Comparison of ENCODE assay signal across 9 cellular contexts in the genomic region with DNA sequence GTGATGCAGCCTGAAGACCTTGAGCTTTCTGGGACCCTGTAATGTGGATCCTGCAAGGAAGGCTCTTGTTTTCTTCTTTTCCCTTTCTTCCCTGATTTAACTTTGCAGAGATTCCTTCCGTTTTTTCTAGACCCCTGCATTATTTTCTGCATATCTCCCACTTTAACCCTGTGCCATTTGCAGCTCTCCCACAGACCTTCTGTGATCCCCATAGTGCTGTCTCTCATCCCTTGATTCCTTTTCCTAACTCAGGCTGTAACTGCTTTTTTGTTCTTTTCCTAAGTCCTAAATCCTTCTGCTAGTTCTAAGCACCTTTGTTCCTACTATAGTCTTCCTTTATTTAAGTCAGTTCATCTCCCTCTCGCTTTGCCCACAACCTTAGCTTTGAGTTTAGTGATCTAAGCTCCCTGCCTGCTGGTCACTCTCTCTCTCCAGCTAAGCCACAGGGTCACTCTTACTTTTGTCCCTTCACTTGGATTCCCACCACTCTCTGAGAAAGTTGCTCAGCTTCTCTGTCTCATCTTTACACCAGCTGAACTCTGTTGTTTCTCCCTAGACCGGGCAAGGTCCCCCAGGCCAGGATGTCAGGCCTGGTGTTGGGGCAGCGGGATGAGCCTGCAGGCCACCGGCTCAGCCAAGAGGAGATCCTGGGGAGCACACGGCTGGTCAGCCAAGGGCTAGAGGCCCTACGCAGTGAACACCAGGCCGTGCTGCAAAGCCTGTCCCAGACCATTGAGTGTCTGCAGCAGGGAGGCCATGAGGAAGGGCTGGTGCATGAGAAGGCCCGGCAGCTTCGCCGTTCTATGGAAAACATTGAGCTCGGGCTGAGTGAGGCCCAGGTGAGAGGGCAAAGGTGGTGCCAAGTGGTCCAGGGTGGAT. TPM values are rescaled to one million over a fixed set of nuclear protein-coding genes. Genes with fewer than 3 reads are reported as not detected.
DNase-seq lines count a peak whose midpoint lies in the region; ATAC-seq and TF ChIP-seq lines count a peak whose summit lies in the region.
"Had no signal": no experiment of that assay in that cellular context is flagged by ENCODE, and none has a peak within 500 bp of the region (broad histone marks: within the 10 kb centered on the region; RNA-seq: fewer than 3 reads in every experiment).

No MANE protein-coding gene starts in this region.

- peak overlapping the region; percentile 10 for H3K27ac Mint-ChIP-seq in activated T-cell treated with anti-CD3 and anti-CD28 coated beads, Interleukin-2, amount 50 U/mL, for 72 hours
- H3K27ac Mint-ChIP-seq in activated naive CD8-positive, alpha-beta T cell treated with anti-CD3 and anti-CD28 coated beads for 36 hours, result no peak overlapping the region
- H3K27ac Mint-ChIP-seq in memory B cell, result no peak overlapping the region

- no peak overlapping the region for H3K27ac ChIP-seq in thoracic aorta

- ATAC-seq in activated T-cell treated with anti-CD3 and anti-CD28 coated beads, Interleukin-2, amount 50 U/mL, for 72 hours (replicated peaks in 1 of 2), result no peak
- ATAC-seq in memory B cell (ENCODE audit: low read depth) (no peak), thoracic aorta (ENCODE audit: insufficient number of reproducible peaks, low FRiP score, low read depth) (no peak)

- H3K27me3 Mint-ChIP-seq in activated T-cell treated with anti-CD3 and anti-CD28 coated beads, Interleukin-2, amount 50 U/mL, for 72 hours (ENCODE audit: low read depth), result no peaks in the 10 kb centered on the region
- no peaks in the 10 kb centered on the region for H3K27me3 Mint-ChIP-seq in activated naive CD8-positive, alpha-beta T cell treated with anti-CD3 and anti-CD28 coated beads for 36 hours
- H3K27me3 Mint-ChIP-seq in memory B cell, result no peaks in the 10 kb centered on the region

- H3K4me3 ChIP-seq in thoracic aorta, result peak overlapping the region; percentile 80

- no peaks in the 10 kb centered on the region for H3K9me3 Mint-ChIP-seq in activated T-cell treated with anti-CD3 and anti-CD28 coated beads, Interleukin-2, amount 50 U/mL, for 72 hours
- H3K9me3 Mint-ChIP-seq in activated naive CD8-positive, alpha-beta T cell treated with anti-CD3 and anti-CD28 coated beads for 36 hours, result no peaks in the 10 kb centered on the region
- H3K9me3 Mint-ChIP-seq in memory B cell, result no peaks in the 10 kb centered on the region

- peak overlapping the region; percentile 90 to 94 for H3K4me3 Mint-ChIP-seq in activated T-cell treated with anti-CD3 and anti-CD28 coated beads, Interleukin-2, amount 50 U/mL, for 72 hours
- H3K4me3 Mint-ChIP-seq in activated naive CD8-positive, alpha-beta T cell treated with anti-CD3 and anti-CD28 coated beads for 36 hours, result peak overlapping the region; percentile 81
- peak overlapping the region; percentile 97 for H3K4me3 Mint-ChIP-seq in memory B cell

- DNase-seq in activated T-cell treated with anti-CD3 and anti-CD28 coated beads, Interleukin-2, amount 50 U/mL, for 72 hours, result no peak
- DNase-seq in activated T-cell treated with anti-CD3 and anti-CD28 coated beads for 4 hours, result no peak
- no peak for DNase-seq in activated naive CD8-positive, alpha-beta T cell treated with anti-CD3 and anti-CD28 coated beads for 36 hours
- no peak for DNase-seq in memory B cell (ENCODE audit: low spot score in 2 of 2)
- DNase-seq in thoracic aorta (ENCODE audit: low spot score), result no peak
- no peak for DNase-seq in NOMO-1 treated with dmso at 0.1 percent for 144 hours (lab: John Stamatoyannopoulos, UW; ENCODE audit: unreplicated experiment)
- DNase-seq in NCI-H1930 (lab: John Stamatoyannopoulos, UW), result no peak
- DNase-seq in NCI-H345 (lab: John Stamatoyannopoulos, UW), result no peak
- DNase-seq: NCI-H1694 treated with DMSO at 0.1 percent for 48 hours had no signal

- H3K27me3 ChIP-seq in thoracic aorta (replicated peaks; ENCODE audit: insufficient read depth), result no peaks in the 10 kb centered on the region

- no peak for TF ChIP-seq CTCF in thoracic aorta (IDR thresholded peaks at IDR 0.05)

- peaks cover 41% of the 10 kb centered on the region for H3K4me1 Mint-ChIP-seq in activated T-cell treated with anti-CD3 and anti-CD28 coated beads, Interleukin-2, amount 50 U/mL, for 72 hours (ENCODE audit: low read depth)
- H3K4me1 Mint-ChIP-seq in activated naive CD8-positive, alpha-beta T cell treated with anti-CD3 and anti-CD28 coated beads for 36 hours, result peaks cover 23% of the 10 kb centered on the region
- peaks cover 16% of the 10 kb centered on the region for H3K4me1 Mint-ChIP-seq in memory B cell

- no peaks in the 10 kb centered on the region for H3K36me3 Mint-ChIP-seq in activated T-cell treated with anti-CD3 and anti-CD28 coated beads, Interleukin-2, amount 50 U/mL, for 72 hours (ENCODE audit: insufficient read depth in 2 of 2)
- H3K36me3 Mint-ChIP-seq in activated naive CD8-positive, alpha-beta T cell treated with anti-CD3 and anti-CD28 coated beads for 36 hours, result peaks cover 3% of the 10 kb centered on the region
- H3K36me3 Mint-ChIP-seq in memory B cell, result peaks cover 20% of the 10 kb centered on the region

- H3K4me1 ChIP-seq in thoracic aorta (ENCODE audit: control insufficient read depth in 1 of 2, low read depth in 2 of 2), result peaks cover 9 to 25% of the 10 kb centered on the region in 2 donors

- H3K36me3 ChIP-seq in thoracic aorta, result peaks cover 6% of the 10 kb centered on the region

- H3K9me3 ChIP-seq in thoracic aorta, result no peaks in the 10 kb centered on the region

RNA-seq across cellular contexts. Expression of a gene that starts 1.6 kb away (rescaled TPM):
- total RNA-seq in activated T-cell treated with anti-CD3 and anti-CD28 coated beads, Interleukin-2, amount 50 U/mL, for 72 hours, result 10 to 100 TPM; 36.9 to 37.4 TPM
- 1 to 10 TPM; 9.5 to 10.0 TPM for total RNA-seq in activated naive CD8-positive, alpha-beta T cell treated with anti-CD3 and anti-CD28 coated beads for 36 hours
- total RNA-seq in thoracic aorta, result 10 to 100 TPM; 22.9 to 33.5 TPM

RNA-seq across cellular contexts. Expression of a gene that starts 1.8 kb away (rescaled TPM):
- 10 to 100 TPM; 85.0 to 85.7 TPM for total RNA-seq in activated T-cell treated with anti-CD3 and anti-CD28 coated beads, Interleukin-2, amount 50 U/mL, for 72 hours
- 100 to 1,000 TPM; 112 to 113 TPM for total RNA-seq in activated naive CD8-positive, alpha-beta T cell treated with anti-CD3 and anti-CD28 coated beads for 36 hours
- 10 to 100 TPM in 1 of 2 donors, 1 to 10 TPM in 1; 7.4 to 10.6 TPM for total RNA-seq in thoracic aorta

RNA-seq across cellular contexts. Expression of a gene that starts 7.3 kb away (rescaled TPM):
- 10 to 100 TPM; 16.8 to 19.7 TPM for total RNA-seq in activated T-cell treated with anti-CD3 and anti-CD28 coated beads, Interleukin-2, amount 50 U/mL, for 72 hours
- total RNA-seq in activated naive CD8-positive, alpha-beta T cell treated with anti-CD3 and anti-CD28 coated beads for 36 hours, result 10 to 100 TPM in 1 of 2 experiments, 1 to 10 TPM in 1; 9.3 to 10.2 TPM
- total RNA-seq in thoracic aorta, result 10 to 100 TPM; 10.0 to 14.8 TPM

RNA-seq across cellular contexts. Expression of a gene that starts 15.1 kb away (rescaled TPM):
- 1 to 10 TPM; 2.8 to 7.8 TPM for total RNA-seq in activated T-cell treated with anti-CD3 and anti-CD28 coated beads, Interleukin-2, amount 50 U/mL, for 72 hours
- 1 to 10 TPM; 3.3 to 3.9 TPM for total RNA-seq in activated naive CD8-positive, alpha-beta T cell treated with anti-CD3 and anti-CD28 coated beads for 36 hours
- 1 to 10 TPM; 4.5 to 6.8 TPM for total RNA-seq in thoracic aorta

RNA-seq across cellular contexts. Expression of a gene that starts 39.6 kb away (rescaled TPM):
- 10 to 100 TPM; 43.4 to 54.2 TPM for total RNA-seq in activated T-cell treated with anti-CD3 and anti-CD28 coated beads, Interleukin-2, amount 50 U/mL, for 72 hours
- total RNA-seq in activated naive CD8-positive, alpha-beta T cell treated with anti-CD3 and anti-CD28 coated beads for 36 hours, result 10 to 100 TPM; 87.6 to 93.0 TPM
- total RNA-seq in thoracic aorta, result 10 to 100 TPM; 61.6 to 76.2 TPM

Comparison
In these comparisons a context has a peak if more than half of its experiments do, and no peak if none do; other contexts are left out.
1. RNA of a gene that starts 1.8 kb away (total RNA-seq): 112 to 113 TPM in activated naive CD8-positive, alpha-beta T cell treated with anti-CD3 and anti-CD28 coated beads for 36 hours and 85.0 to 85.7 TPM in activated T-cell treated with anti-CD3 and anti-CD28 coated beads, Interleukin-2, amount 50 U/mL, for 72 hours; 7.4 to 10.6 TPM in thoracic aorta; every median in the first group is over 4 times any median in the second.
2. Peak in every context shown above with its lines, with median percentiles within 50 percentile points of each other: H3K4me3 Mint-ChIP-seq.